ENCODE assay signal across 14 cellular contexts in genomic region chr5:179895861-179896260, GRCh38. TPM values are rescaled to one million over a fixed set of nuclear protein-coding genes. Genes with fewer than 3 reads are reported as not detected.
DNase-seq lines count a peak whose midpoint lies in the region; ATAC-seq and TF ChIP-seq lines count a peak whose summit lies in the region.
"Had no signal": no experiment of that assay in that cellular context is flagged by ENCODE, and none has a peak within 500 bp of the region (broad histone marks: within the 10 kb centered on the region; RNA-seq: fewer than 3 reads in every experiment).

No MANE protein-coding gene starts in this region.

- BruUV-seq in Panc1 (replicated peaks; lab: Mats Ljungman, UMichigan) = TSS peak; percentile 48

- no peaks in the 10 kb centered on the region for H3K4me1 ChIP-seq in Panc1 (ENCODE audit: control insufficient read depth, insufficient read depth, low read length)
- H3K4me1 ChIP-seq: BE2C, Caco-2 had no signal

- H3K36me3 ChIP-seq in Panc1 (ENCODE audit: control insufficient read depth, insufficient read depth, low read length) = peaks cover 5% of the 10 kb centered on the region; the same call in 1 of the 2 replicates

- peaks cover 39% of the 10 kb centered on the region for H3K36me3 Mint-ChIP-seq in endothelial cell (ENCODE audit: low read depth, unreplicated experiment)
- H3K36me3 Mint-ChIP-seq in stimulated activated memory B cell treated with anti-CD40 and anti-IgM and Interleukin-4, amounts not matched to agents 10 μg/mL and 1 μg/mL and 100 μg/mL, for 72 hours = peaks cover 72% of the 10 kb centered on the region

- H3K4me1 Mint-ChIP-seq in endothelial cell (ENCODE audit: unreplicated experiment) = peaks cover 16% of the 10 kb centered on the region
- H3K4me1 Mint-ChIP-seq in stimulated activated memory B cell treated with anti-CD40 and anti-IgM and Interleukin-4, amounts not matched to agents 10 μg/mL and 1 μg/mL and 100 μg/mL, for 72 hours = no peaks in the 10 kb centered on the region

- in situ Hi-C loops in Panc1 (cut with HindIII; ENCODE audit: low pct_unique_long_range_greater_than_20kb, low sequenced_read_pairs) (no loop called here), GM13976 (cut with MboI; ENCODE audit: low sequenced_read_pairs, unreplicated experiment) (no loop called here)

- no peaks in the 10 kb centered on the region for H3K9me3 Mint-ChIP-seq in endothelial cell (ENCODE audit: unreplicated experiment)
- no peaks in the 10 kb centered on the region for H3K9me3 Mint-ChIP-seq in stimulated activated memory B cell treated with anti-CD40 and anti-IgM and Interleukin-4, amounts not matched to agents 10 μg/mL and 1 μg/mL and 100 μg/mL, for 72 hours
- H3K9me3 Mint-ChIP-seq: CD4-positive, alpha-beta T cell had no signal

- H3K27ac Mint-ChIP-seq in endothelial cell (ENCODE audit: unreplicated experiment) = peak overlapping the region; percentile 33
- H3K27ac Mint-ChIP-seq in stimulated activated memory B cell treated with anti-CD40 and anti-IgM and Interleukin-4, amounts not matched to agents 10 μg/mL and 1 μg/mL and 100 μg/mL, for 72 hours = peak overlapping the region; percentile 9
- H3K27ac Mint-ChIP-seq: CD4-positive, alpha-beta T cell had no signal

- POLR2A ChIA-PET in Panc1 (lab: Charles Lee) = no interaction called here

- no peak overlapping the region for H3K27ac ChIP-seq in Panc1 (ENCODE audit: low read length)
- H3K27ac ChIP-seq: KMS-11 had no signal

- DNase-seq in LNCaP clone FGC (ENCODE audit: low read depth) (peak; percentile 88), Panc1 (ENCODE audit: low read depth, low spot score) (no peak), endothelial cell (ENCODE audit: low spot score) (no peak), GM13976 (ENCODE audit: low spot score) (no peak)
- DNase-seq: ACHN; BE2C; C1 segment of cervical spinal cord; Caco-2; CD4-positive, alpha-beta T cell had no signal

- no peaks in the 10 kb centered on the region for H3K27me3 ChIP-seq in Panc1 (ENCODE audit: control insufficient read depth, insufficient read depth, low read length)
- H3K27me3 ChIP-seq: BE2C had no signal

- no peaks in the 10 kb centered on the region for H3K9me3 ChIP-seq in Panc1 (ENCODE audit: control insufficient read depth, insufficient read depth, low read depth, low read length)
- H3K9me3 ChIP-seq: BE2C, Caco-2, HAP-1 had no signal

- H3K27me3 Mint-ChIP-seq in endothelial cell (ENCODE audit: unreplicated experiment) = no peaks in the 10 kb centered on the region
- no peaks in the 10 kb centered on the region for H3K27me3 Mint-ChIP-seq in stimulated activated memory B cell treated with anti-CD40 and anti-IgM and Interleukin-4, amounts not matched to agents 10 μg/mL and 1 μg/mL and 100 μg/mL, for 72 hours
- H3K27me3 Mint-ChIP-seq: CD4-positive, alpha-beta T cell had no signal

- intact Hi-C loops in Panc1 (cut with micrococcal nuclease; ENCODE audit: unreplicated experiment) = no loop called here

- ATAC-seq in Panc1 (no peak), HG02884 (IDR thresholded peaks at IDR 0.05; ENCODE audit: unreplicated experiment) (no peak), HG03039 (IDR thresholded peaks at IDR 0.05; ENCODE audit: unreplicated experiment) (no peak)
- no peak for ATAC-seq in stimulated activated memory B cell treated with anti-CD40 and anti-IgM and Interleukin-4, amounts not matched to agents 10 μg/mL and 1 μg/mL and 100 μg/mL, for 72 hours

- H3K4me3 Mint-ChIP-seq in endothelial cell (ENCODE audit: unreplicated experiment) = peak overlapping the region; percentile 33
- H3K4me3 Mint-ChIP-seq in stimulated activated memory B cell treated with anti-CD40 and anti-IgM and Interleukin-4, amounts not matched to agents 10 μg/mL and 1 μg/mL and 100 μg/mL, for 72 hours = no peak overlapping the region
- H3K4me3 Mint-ChIP-seq: CD4-positive, alpha-beta T cell had no signal

- TF ChIP-seq CTCF in LNCaP clone FGC (IDR thresholded peaks at IDR 0.05; ENCODE audit: control insufficient read depth, extremely low read depth, insufficient read depth) (no peak), Panc1 (IDR thresholded peaks at IDR 0.05) (no peak), endothelial cell (IDR thresholded peaks at IDR 0.05; ENCODE audit: unreplicated experiment) (no peak), GM13976 (IDR thresholded peaks at IDR 0.05; ENCODE audit: borderline replicate concordance, control extremely low read depth, extremely low read depth, insufficient read depth, missing control alignments) (no peak)

- H3K4me3 ChIP-seq in LNCaP clone FGC (ENCODE audit: low read depth, low read length) = peak overlapping the region; percentile 32
- H3K4me3 ChIP-seq in Panc1 (ENCODE audit: low read depth in 2 of 2, low read length in 2 of 2) = no peak overlapping the region
- H3K4me3 ChIP-seq: HAP-1 had no signal

- CTCF ChIA-PET in Panc1 (lab: Charles Lee) = no interaction called here

RNA-seq across cellular contexts. Expression of gene TBC1D9B, which starts 11.8 kb away (rescaled TPM):
- total RNA-seq in Panc1 (2021; ENCODE audit: unreplicated experiment) = 131 TPM
- 192 TPM for polyA plus RNA-seq in Panc1 (2012; ENCODE audit: insufficient read length)
- total RNA-seq in endothelial cell (ENCODE audit: unreplicated experiment) = 138 TPM

RNA-seq across cellular contexts. Expression of gene MRNIP, which starts 37.2 kb away (rescaled TPM):
- total RNA-seq in Panc1 (2021; ENCODE audit: unreplicated experiment) (33.0 TPM), endothelial cell (ENCODE audit: unreplicated experiment) (38.5 TPM)
- polyA plus RNA-seq in Panc1 (2012; ENCODE audit: insufficient read length) = 21.9 TPM
